In genomic region chr9:96255698-96256097, GRCh38 we compare ENCODE assay signal across 1 cellular context.
TF ChIP-seq lines count a peak whose summit lies in the region.

No MANE protein-coding gene starts in this region.

TF ChIP-seq in GM23338, 12 proteins besides CTCF, POLR2A, EP300 and RAD21 (continued from another document):
- TF ChIP-seq, protein P1, sequence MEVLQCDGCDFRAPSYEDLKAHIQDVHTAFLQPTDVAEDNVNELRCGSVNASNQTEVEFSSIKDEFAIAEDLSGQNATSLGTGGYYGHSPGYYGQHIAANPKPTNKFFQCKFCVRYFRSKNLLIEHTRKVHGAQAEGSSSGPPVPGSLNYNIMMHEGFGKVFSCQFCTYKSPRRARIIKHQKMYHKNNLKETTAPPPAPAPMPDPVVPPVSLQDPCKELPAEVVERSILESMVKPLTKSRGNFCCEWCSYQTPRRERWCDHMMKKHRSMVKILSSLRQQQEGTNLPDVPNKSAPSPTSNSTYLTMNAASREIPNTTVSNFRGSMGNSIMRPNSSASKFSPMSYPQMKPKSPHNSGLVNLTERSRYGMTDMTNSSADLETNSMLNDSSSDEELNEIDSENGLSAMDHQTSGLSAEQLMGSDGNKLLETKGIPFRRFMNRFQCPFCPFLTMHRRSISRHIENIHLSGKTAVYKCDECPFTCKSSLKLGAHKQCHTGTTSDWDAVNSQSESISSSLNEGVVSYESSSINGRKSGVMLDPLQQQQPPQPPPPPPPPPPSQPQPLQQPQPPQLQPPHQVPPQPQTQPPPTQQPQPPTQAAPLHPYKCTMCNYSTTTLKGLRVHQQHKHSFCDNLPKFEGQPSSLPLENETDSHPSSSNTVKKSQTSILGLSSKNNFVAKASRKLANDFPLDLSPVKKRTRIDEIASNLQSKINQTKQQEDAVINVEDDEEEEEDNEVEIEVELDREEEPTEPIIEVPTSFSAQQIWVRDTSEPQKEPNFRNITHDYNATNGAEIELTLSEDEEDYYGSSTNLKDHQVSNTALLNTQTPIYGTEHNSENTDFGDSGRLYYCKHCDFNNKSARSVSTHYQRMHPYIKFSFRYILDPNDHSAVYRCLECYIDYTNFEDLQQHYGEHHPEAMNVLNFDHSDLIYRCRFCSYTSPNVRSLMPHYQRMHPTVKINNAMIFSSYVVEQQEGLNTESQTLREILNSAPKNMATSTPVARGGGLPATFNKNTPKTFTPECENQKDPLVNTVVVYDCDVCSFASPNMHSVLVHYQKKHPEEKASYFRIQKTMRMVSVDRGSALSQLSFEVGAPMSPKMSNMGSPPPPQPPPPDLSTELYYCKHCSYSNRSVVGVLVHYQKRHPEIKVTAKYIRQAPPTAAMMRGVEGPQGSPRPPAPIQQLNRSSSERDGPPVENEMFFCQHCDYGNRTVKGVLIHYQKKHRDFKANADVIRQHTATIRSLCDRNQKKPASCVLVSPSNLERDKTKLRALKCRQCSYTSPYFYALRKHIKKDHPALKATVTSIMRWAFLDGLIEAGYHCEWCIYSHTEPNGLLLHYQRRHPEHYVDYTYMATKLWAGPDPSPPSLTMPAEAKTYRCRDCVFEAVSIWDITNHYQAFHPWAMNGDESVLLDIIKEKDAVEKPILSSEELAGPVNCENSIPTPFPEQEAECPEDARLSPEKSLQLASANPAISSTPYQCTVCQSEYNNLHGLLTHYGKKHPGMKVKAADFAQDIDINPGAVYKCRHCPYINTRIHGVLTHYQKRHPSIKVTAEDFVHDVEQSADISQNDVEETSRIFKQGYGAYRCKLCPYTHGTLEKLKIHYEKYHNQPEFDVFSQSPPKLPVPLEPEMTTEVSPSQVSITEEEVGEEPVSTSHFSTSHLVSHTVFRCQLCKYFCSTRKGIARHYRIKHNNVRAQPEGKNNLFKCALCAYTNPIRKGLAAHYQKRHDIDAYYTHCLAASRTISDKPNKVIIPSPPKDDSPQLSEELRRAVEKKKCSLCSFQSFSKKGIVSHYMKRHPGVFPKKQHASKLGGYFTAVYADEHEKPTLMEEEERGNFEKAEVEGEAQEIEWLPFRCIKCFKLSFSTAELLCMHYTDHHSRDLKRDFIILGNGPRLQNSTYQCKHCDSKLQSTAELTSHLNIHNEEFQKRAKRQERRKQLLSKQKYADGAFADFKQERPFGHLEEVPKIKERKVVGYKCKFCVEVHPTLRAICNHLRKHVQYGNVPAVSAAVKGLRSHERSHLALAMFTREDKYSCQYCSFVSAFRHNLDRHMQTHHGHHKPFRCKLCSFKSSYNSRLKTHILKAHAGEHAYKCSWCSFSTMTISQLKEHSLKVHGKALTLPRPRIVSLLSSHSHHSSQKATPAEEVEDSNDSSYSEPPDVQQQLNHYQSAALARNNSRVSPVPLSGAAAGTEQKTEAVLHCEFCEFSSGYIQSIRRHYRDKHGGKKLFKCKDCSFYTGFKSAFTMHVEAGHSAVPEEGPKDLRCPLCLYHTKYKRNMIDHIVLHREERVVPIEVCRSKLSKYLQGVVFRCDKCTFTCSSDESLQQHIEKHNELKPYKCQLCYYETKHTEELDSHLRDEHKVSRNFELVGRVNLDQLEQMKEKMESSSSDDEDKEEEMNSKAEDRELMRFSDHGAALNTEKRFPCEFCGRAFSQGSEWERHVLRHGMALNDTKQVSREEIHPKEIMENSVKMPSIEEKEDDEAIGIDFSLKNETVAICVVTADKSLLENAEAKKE (CRISPR knock-in tag; IDR thresholded peaks at IDR 0.05) = no peak
- TF ChIP-seq CREB1 (CRISPR knock-in tag; IDR thresholded peaks at IDR 0.05; ENCODE audit: low read depth) (no peak), REST (IDR thresholded peaks at IDR 0.05; ENCODE audit: unreplicated experiment) (no peak), POLR2AphosphoS5 (IDR thresholded peaks at IDR 0.05; ENCODE audit: low read depth) (no peak), ZNF114 (CRISPR knock-in tag; IDR thresholded peaks at IDR 0.05) (no peak), EZH2phosphoT487 (IDR thresholded peaks at IDR 0.05; ENCODE audit: unreplicated experiment) (no peak)
TF ChIP-seq in GM23338: peak in this region for 0.
